Comparison of ENCODE assay signal across 8 cellular contexts in genomic region chr2:9423100-9423921, GRCh38. TPM values are rescaled to one million over a fixed set of nuclear protein-coding genes. Genes with fewer than 3 reads are reported as not detected.
DNase-seq lines count a peak whose midpoint lies in the region; ATAC-seq and TF ChIP-seq lines count a peak whose summit lies in the region.

Gene CPSF3, plus strand, starts transcription at chr2:9423654. Its CDS starts 120 bp downstream, at chr2:9423774.
A gene with protein sequence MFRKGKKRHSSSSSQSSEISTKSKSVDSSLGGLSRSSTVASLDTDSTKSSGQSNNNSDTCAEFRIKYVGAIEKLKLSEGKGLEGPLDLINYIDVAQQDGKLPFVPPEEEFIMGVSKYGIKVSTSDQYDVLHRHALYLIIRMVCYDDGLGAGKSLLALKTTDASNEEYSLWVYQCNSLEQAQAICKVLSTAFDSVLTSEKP (minus strand): TSS chr2:9423528. CDS start chr2:9418697, 4,831 bp downstream.

- peak within 1 kb of the TSS; percentile 97 for H3K9ac ChIP-seq in PC-3 (ENCODE audit: low read length)

- peak; percentile 93 for DNase-seq in DMS114 treated with DMSO at 0.1 percent for 48 hours (lab: John Stamatoyannopoulos, UW; ENCODE audit: unreplicated experiment)
- peak; percentile 98 for DNase-seq in PC-3
- DNase-seq in activated T-cell treated with anti-CD3 and anti-CD28 coated beads for 48 hours (ENCODE audit: low read depth): peak; percentile 97
- DNase-seq in epithelial cell of prostate (ENCODE audit: low read depth, low spot score): peak; percentile 78
- peak; percentile 97 for DNase-seq in mucosa of gallbladder (ENCODE audit: low spot score)
- DNase-seq in stimulated activated CD8-positive, alpha-beta memory T cell treated with anti-CD3 and anti-CD28 coated beads, Interleukin-4, amount 100 ng/mL, for 4 hours (ENCODE audit: low read depth in 2 of 2, low spot score in 1 of 2): peak; percentile 91 to 94

- no peaks in the 10 kb centered on the region for H3F3A ChIP-seq in PC-3 (ENCODE audit: low read length, unreplicated experiment)

- ATAC-seq in GM21576 (IDR thresholded peaks at IDR 0.05; ENCODE audit: unreplicated experiment) (peak; percentile 79), PC-3 (peak; percentile 86)

- H3K4me2 ChIP-seq in PC-3 (ENCODE audit: low read length): peak within 1 kb of the TSS; percentile 100

- H2AFZ ChIP-seq in PC-3 (ENCODE audit: low read length): peak within 1 kb of the TSS; percentile 95

- H3K79me2 ChIP-seq in PC-3 (ENCODE audit: low read length): peaks cover 76% of the 10 kb centered on the region

- H4K20me1 ChIP-seq in PC-3 (ENCODE audit: low read length): no peaks in the 10 kb centered on the region; the same call in 1 of the 2 replicates

- intact Hi-C loops in PC-3 (cut with micrococcal nuclease): loop anchor here (2.0 to 5.0 kb wide), 2 partner anchors 54 to 281 kb away; no protein-coding TSS in a partner anchor

- peaks cover 3% of the 10 kb centered on the region; the same call in 1 of the 2 replicates for H3K36me3 ChIP-seq in PC-3 (ENCODE audit: low read depth, low read length)

- no peak for TF ChIP-seq RAD21 in Ishikawa (IDR thresholded peaks at IDR 0.05; ENCODE audit: low read depth)

- H3K9me2 ChIP-seq in PC-3 (replicated peaks; ENCODE audit: low read length): no peaks in the 10 kb centered on the region

- peaks cover 18% of the 10 kb centered on the region for H3K4me1 ChIP-seq in PC-3 (ENCODE audit: insufficient read depth, low read length)

- CTCF ChIA-PET in PC-3 (lab: Charles Lee): no interaction called here

- no peaks in the 10 kb centered on the region for H3K9me3 ChIP-seq in PC-3 (ENCODE audit: low read length)

- BruUV-seq in PC-3 (replicated peaks; lab: Mats Ljungman, UMichigan): no TSS peak

- H3K27ac ChIP-seq in PC-3 (ENCODE audit: low read length) (peak within 1 kb of the TSS; percentile 61), epithelial cell of prostate (peak within 1 kb of the TSS; percentile 86)

- no peaks in the 10 kb centered on the region for H3K27me3 ChIP-seq in PC-3 (ENCODE audit: low read length)

- 0 out of 2 replicates have a peak, but pooled peaks have one; percentile 10 for TF ChIP-seq EP300 in Ishikawa (IDR thresholded peaks at IDR 0.05; ENCODE audit: borderline replicate concordance)

- H3K4me3 ChIP-seq in PC-3 (ENCODE audit: low read length): peak within 1 kb of the TSS; percentile 96

- POLR2A ChIA-PET in PC-3 (lab: Charles Lee; ENCODE audit: unreplicated experiment): interaction anchor here (0.6 to 1.0 kb wide), 4 partner anchors 36 to 280 kb away, joined by 3 to 7 read pairs (median 4); no protein-coding TSS in a partner anchor

- TF ChIP-seq CTCF in PC-3 (conservative IDR thresholded peaks at IDR 0.05; ENCODE audit: low read depth, low read length): no peak

TF ChIP-seq in Ishikawa, 13 proteins besides CTCF, POLR2A, EP300 and RAD21:
- TF ChIP-seq TEAD4 (IDR thresholded peaks at IDR 0.05): no peak
- TF ChIP-seq CEBPB (IDR thresholded peaks at IDR 0.05): no peak
- TF ChIP-seq YY1 (IDR thresholded peaks at IDR 0.05; ENCODE audit: low read depth): peak; percentile 55; the same call in 1 of the 2 replicates
- TF ChIP-seq NFIC (IDR thresholded peaks at IDR 0.05): no peak
- TF ChIP-seq EGR1 (IDR thresholded peaks at IDR 0.05): peak; percentile 80
- TF ChIP-seq REST (IDR thresholded peaks at IDR 0.05; ENCODE audit: low read depth): no peak
- TF ChIP-seq CREB1 (IDR thresholded peaks at IDR 0.05; ENCODE audit: low read depth): no peak
- TF ChIP-seq, protein P1, sequence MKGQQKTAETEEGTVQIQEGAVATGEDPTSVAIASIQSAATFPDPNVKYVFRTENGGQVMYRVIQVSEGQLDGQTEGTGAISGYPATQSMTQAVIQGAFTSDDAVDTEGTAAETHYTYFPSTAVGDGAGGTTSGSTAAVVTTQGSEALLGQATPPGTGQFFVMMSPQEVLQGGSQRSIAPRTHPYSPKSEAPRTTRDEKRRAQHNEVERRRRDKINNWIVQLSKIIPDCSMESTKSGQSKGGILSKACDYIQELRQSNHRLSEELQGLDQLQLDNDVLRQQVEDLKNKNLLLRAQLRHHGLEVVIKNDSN (IDR thresholded peaks at IDR 0.05): no peak
- peak; percentile 85 for TF ChIP-seq ZBTB7A (IDR thresholded peaks at IDR 0.05; ENCODE audit: low read depth)
- TF ChIP-seq FOXM1 (IDR thresholded peaks at IDR 0.05; ENCODE audit: borderline replicate concordance, low read depth): no peak
- TF ChIP-seq TAF1 (IDR thresholded peaks at IDR 0.05; ENCODE audit: low read depth): peak; percentile 69
- TF ChIP-seq, protein P2, sequence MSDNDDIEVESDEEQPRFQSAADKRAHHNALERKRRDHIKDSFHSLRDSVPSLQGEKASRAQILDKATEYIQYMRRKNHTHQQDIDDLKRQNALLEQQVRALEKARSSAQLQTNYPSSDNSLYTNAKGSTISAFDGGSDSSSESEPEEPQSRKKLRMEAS (IDR thresholded peaks at IDR 0.05): peak; percentile 75
- TF ChIP-seq TCF12 (IDR thresholded peaks at IDR 0.05; ENCODE audit: low read depth): peak; percentile 45; the same call in 1 of the 2 replicates

RNA-seq across cellular contexts. Expression of gene CPSF3, which starts in this region (rescaled TPM):
- total RNA-seq in PC-3 (2014; rRNA removed) (42.6 and 60.1 TPM in 2 replicates), mucosa of gallbladder (24.3 TPM)

RNA-seq across cellular contexts. Expression of the second gene that starts in this region (rescaled TPM):
- total RNA-seq in PC-3 (2014; rRNA removed): 77.6 and 78.5 TPM in 2 replicates
- 75.2 TPM for total RNA-seq in mucosa of gallbladder

Comparison
In these comparisons a context has a peak if more than half of its experiments do, and no peak if none do; other contexts are left out.
1. Peak in every context shown above with its lines: DNase-seq, ATAC-seq, H3K4me3 ChIP-seq and H3K27ac ChIP-seq.